ENCODE assay signal across 9 cellular contexts in the genomic region with DNA sequence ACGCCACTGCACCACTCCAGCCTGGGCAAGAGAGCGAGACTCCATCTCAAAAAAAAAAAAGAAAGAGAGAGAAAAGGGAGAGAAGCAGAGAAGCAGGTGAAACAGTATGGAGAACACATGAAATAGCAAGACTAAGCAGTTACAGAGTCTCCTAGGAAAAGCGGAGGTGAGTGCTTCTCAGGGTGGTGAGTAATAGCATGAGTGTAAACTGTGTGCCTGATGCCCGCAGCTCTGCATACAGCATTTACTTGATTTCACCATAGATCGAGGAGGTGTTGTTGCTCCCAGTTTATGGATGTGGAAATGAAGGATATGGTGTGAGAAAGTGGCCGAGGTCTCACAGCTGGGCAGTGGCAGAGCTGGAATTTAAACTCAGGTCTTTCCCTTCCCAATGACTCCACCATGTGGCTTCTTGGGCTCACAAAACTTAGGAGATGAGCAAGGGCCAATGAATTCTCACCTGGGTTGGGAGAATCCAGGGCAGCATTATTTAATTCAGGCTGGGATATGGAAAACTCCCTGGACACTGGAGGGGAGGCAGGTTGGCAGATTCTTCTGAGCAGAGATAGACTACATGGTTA. TPM values are rescaled to one million over a fixed set of nuclear protein-coding genes. Genes with fewer than 3 reads are reported as not detected.
"Had no signal": no experiment of that assay in that cellular context is flagged by ENCODE, and none has a peak within 500 bp of the region (broad histone marks: within the 10 kb centered on the region; RNA-seq: fewer than 3 reads in every experiment).

No MANE protein-coding gene starts in this region.

RNA-seq across cellular contexts. Expression of a gene that starts 10.1 kb away (rescaled TPM):
- total RNA-seq: activated CD8-positive, alpha-beta memory T cell treated with anti-CD3 and anti-CD28 coated beads, Interleukin-2, amount 10 ng/mL, durations not matched to agents 7 days and 5 days; activated CD8-positive, alpha-beta T cell treated with anti-CD3 and anti-CD28 coated beads, Interleukin-2, amount 10 ng/mL, durations not matched to agents 7 days and 5 days; activated T-helper 2 cell treated with anti-CD3 and anti-CD28 coated beads, Interferon-gamma antibody, Interleukin-2, Interleukin-4, amounts not matched to agents 10 μg/mL and 5 μg/mL and 100 μg/mL, durations not matched to agents 14 hours and 24 hours and 36 hours; glomerular endothelial cell; kidney epithelial cell; naive thymus-derived CD8-positive, alpha-beta T cell; skeletal muscle tissue; T-helper 2 cell treated with Interferon-gamma antibody and Interleukin-4, amounts not matched to agents 100 ng/mL and 5 ng/mL, for 36 hours; tibial nerve had no signal
- polyA plus RNA-seq: naive thymus-derived CD8-positive, alpha-beta T cell had no signal
